ENCODE assay signal across 8 cellular contexts in genomic region chr2:42810126-42810970, GRCh38. TPM values are rescaled to one million over a fixed set of nuclear protein-coding genes. Genes with fewer than 3 reads are reported as not detected.
DNase-seq lines count a peak whose midpoint lies in the region; ATAC-seq and TF ChIP-seq lines count a peak whose summit lies in the region.

No MANE protein-coding gene starts in this region.

- intact Hi-C loops in left ventricle myocardium superior (cut with micrococcal nuclease) (no loop called here), uterus (cut with DNase I; ENCODE audit: low total_unique reads) (no loop called here)

- DNase-seq in GM13976 (ENCODE audit: low spot score) (peak; percentile 93), NCI-H146 (lab: John Stamatoyannopoulos, UW) (peak; percentile 95), T-cell (peak; percentile 92 to 98 (median 96)), amniotic stem cell (lab: John Stamatoyannopoulos, UW) (peak; percentile 90), left ventricle myocardium superior (peak; percentile 96), pulmonary artery endothelial cell (ENCODE audit: low read depth, low spot score) (peak; percentile 85), uterus (peak; percentile 98)

- peaks cover 18 to 23% (median 19%) of the 10 kb centered on the region in 3 donors for H3K4me1 Mint-ChIP-seq in T-cell

- in situ Hi-C loops in GM13976 (cut with MboI; ENCODE audit: low sequenced_read_pairs, unreplicated experiment), result no loop called here

- H3K27me3 Mint-ChIP-seq in T-cell, result peaks cover 0 to 6% of the 10 kb centered on the region in 2 donors

- H3K36me3 ChIP-seq in uterus, result no peaks in the 10 kb centered on the region

- no peaks in the 10 kb centered on the region for H3K4me1 ChIP-seq in uterus

- H3K4me3 Mint-ChIP-seq in T-cell, result peak overlapping the region; percentile 94 to 97 (median 96)

- peak; percentile 61 to 88 for TF ChIP-seq POLR2A in uterus (IDR thresholded peaks at IDR 0.05)

- peak overlapping the region; percentile 99 for H3K27ac Mint-ChIP-seq in T-cell

- no peak for TF ChIP-seq CTCF in GM13976 (IDR thresholded peaks at IDR 0.05; ENCODE audit: borderline replicate concordance, control extremely low read depth, extremely low read depth, insufficient read depth, missing control alignments)
- TF ChIP-seq CTCF in uterus (IDR thresholded peaks at IDR 0.05), result peak in 2 of 4 experiments; percentile 10 to 11

- H3K4me3 ChIP-seq in uterus, result peak overlapping the region; percentile 71 to 83

- ATAC-seq in HG02870 (IDR thresholded peaks at IDR 0.05; ENCODE audit: unreplicated experiment) (peak; percentile 67), T-cell (replicated peaks in 1 of 4) (peak; percentile 81 to 87 (median 85)), left ventricle myocardium superior (peak; percentile 91)

- POLR2A ChIA-PET in T-cell (lab: Charles Lee), result interaction anchor here (0.6 to 1.0 kb wide), 3 partner anchors 9 to 793 kb away, joined by 3 to 7 read pairs (median 3); no protein-coding TSS in a partner anchor

- peaks cover 0 to 5% (median 0%) of the 10 kb centered on the region in 3 donors for H3K9me3 Mint-ChIP-seq in T-cell

- CTCF ChIA-PET in T-cell (lab: Charles Lee), result interaction anchor here in 1 of 2 donors (0.6 to 1.2 kb wide), 4 partner anchors 18 to 786 kb away, joined by 3 to 5 read pairs (median 4); partner anchors contain the start of gene THADA

- no peaks in the 10 kb centered on the region for H3K9me3 ChIP-seq in uterus

- no peaks in the 10 kb centered on the region for H3K27me3 ChIP-seq in uterus

- peak overlapping the region; percentile 100 for H3K27ac ChIP-seq in uterus

- H3K36me3 Mint-ChIP-seq in T-cell, result no peaks in the 10 kb centered on the region

RNA-seq across cellular contexts. Expression of gene HAAO, which starts 18.0 kb away (rescaled TPM):
- total RNA-seq in T-cell (under 1 TPM in 3 of 5 donors, not detected in 2; 0.38 to 0.72 (median 0.61) TPM), left ventricle myocardium superior (1.9 TPM), pulmonary artery endothelial cell (0.18 and 0.20 TPM in 2 replicates), uterus (10 to 100 TPM in 3 of 4 donors, 1 to 10 TPM in 1; 3.1 to 25.1 (median 20.8) TPM)

RNA-seq across cellular contexts. Expression of gene OXER1, which starts 46.4 kb away (rescaled TPM):
- total RNA-seq in T-cell, result under 1 TPM in 3 of 5 donors, not detected in 2; 0.13 to 0.22 (median 0.20) TPM
- 0.74 TPM for total RNA-seq in left ventricle myocardium superior
- not detected in 2 replicates for total RNA-seq in pulmonary artery endothelial cell
- 1 to 10 TPM in 2 of 4 donors, not detected in 2; 1.9 to 5.4 TPM for total RNA-seq in uterus

Comparison
In these comparisons a context has a peak if more than half of its experiments do, and no peak if none do; other contexts are left out.
1. Peak in every context shown above with its lines: DNase-seq, ATAC-seq, H3K4me3 ChIP-seq and H3K27ac ChIP-seq.